18 cellular contexts compared by ENCODE assay signal in the genomic region with DNA sequence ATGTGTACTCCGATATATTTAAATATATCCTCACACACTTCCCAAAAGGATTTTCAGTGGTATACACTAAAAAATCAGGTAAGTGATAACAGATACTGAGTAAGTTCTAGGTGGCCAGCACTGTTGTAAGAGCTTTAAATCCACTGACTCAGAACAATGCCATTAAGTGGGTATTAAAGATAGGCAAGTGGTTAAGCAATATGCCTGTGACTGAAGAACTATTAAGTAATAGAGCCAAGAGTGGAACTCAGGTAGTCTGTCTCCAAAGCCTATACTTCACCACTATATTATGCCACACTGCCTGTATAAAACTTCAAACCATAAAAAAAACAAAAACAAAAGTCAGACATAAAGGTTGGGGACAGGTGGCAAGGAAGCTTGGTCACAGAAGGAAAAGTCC.
"Had no signal": no experiment of that assay in that cellular context is flagged by ENCODE, and none has a peak within 500 bp of the region (broad histone marks: within the 10 kb centered on the region; RNA-seq: fewer than 3 reads in every experiment).

No MANE protein-coding gene starts in this region.

- H3K27me3 ChIP-seq: cardiac muscle cell, ovary, right lobe of liver, upper lobe of left lung had no signal

- H3K4me2 ChIP-seq: smooth muscle cell had no signal

- H3K27ac ChIP-seq: cardiac muscle cell, ovary, right lobe of liver, upper lobe of left lung, WERI-Rb-1 had no signal

- ATAC-seq: naive thymus-derived CD8-positive, alpha-beta T cell; right lobe of liver; stimulated activated memory B cell treated with anti-CD40 and anti-IgM and Interleukin-4, amounts not matched to agents 10 μg/mL and 1 μg/mL and 100 μg/mL, for 72 hours had no signal

- H3K4me3 ChIP-seq: cardiac muscle cell, ovary, right lobe of liver, smooth muscle cell, thoracic aorta, upper lobe of left lung had no signal

- H3K36me3 ChIP-seq: ovary had no signal

- H3K9me3 ChIP-seq: ovary, right lobe of liver, thoracic aorta, upper lobe of left lung had no signal

- H3K4me1 ChIP-seq: right lobe of liver, upper lobe of left lung had no signal

- DNase-seq: activated CD4-positive, alpha-beta T cell treated with anti-CD3 and anti-CD28 coated beads for 1 hour; activated CD4-positive, alpha-beta T cell treated with anti-CD3 and anti-CD28 coated beads, Interleukin-2, amount 50 U/mL, for 48 hours; activated gamma-delta T cell; dermis blood vessel endothelial cell; effector memory CD4-positive, alpha-beta T cell; foreskin melanocyte; hypothalamus; naive thymus-derived CD8-positive, alpha-beta T cell; ovary; right lobe of liver; stimulated activated CD4-positive, alpha-beta T cell treated with anti-CD3 and anti-CD28 coated beads, Interleukin-4, amount 100 ng/mL, for 4 hours; T-helper 2 cell; upper lobe of left lung; WERI-Rb-1 had no signal
